In the genomic region with DNA sequence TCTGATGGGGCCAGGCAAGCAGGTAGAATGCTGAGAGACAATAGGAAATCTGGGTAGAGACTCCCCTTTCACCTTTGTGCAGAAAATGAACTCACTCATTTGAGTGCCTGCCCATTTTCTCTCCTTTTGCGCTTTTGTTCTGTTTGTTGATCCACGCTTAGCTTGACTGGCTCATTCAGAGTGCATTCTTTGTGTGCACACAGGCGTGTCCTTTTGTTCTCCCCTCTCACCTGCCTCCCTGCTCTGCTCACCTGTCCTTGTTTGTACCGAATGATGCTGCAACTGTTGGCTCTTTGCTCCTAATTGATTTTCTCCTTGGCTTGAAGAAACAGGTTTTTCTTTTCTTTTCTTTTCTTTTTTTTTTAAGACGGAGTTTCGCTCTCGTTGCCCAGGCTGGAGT, we compare ENCODE assay signal across 17 cellular contexts.
DNase-seq lines count a peak whose midpoint lies in the region; ATAC-seq lines count a peak whose summit lies in the region.
"Had no signal": no experiment of that assay in that cellular context is flagged by ENCODE, and none has a peak within 500 bp of the region (broad histone marks: within the 10 kb centered on the region; RNA-seq: fewer than 3 reads in every experiment).

No MANE protein-coding gene starts in this region.

- ATAC-seq in HG02588 (IDR thresholded peaks at IDR 0.05; ENCODE audit: unreplicated experiment), result no peak
- ATAC-seq: left cardiac atrium, PC-3 had no signal

- intact Hi-C loops in head of caudate nucleus (cut with DNase I), result no loop called here

- DNase-seq in COR-L47 (lab: John Stamatoyannopoulos, UW) (peak; percentile 96), NCI-H128 (lab: John Stamatoyannopoulos, UW; ENCODE audit: unreplicated experiment) (peak; percentile 62), NCI-H2196 treated with DMSO at 0.1 percent for 48 hours (lab: John Stamatoyannopoulos, UW; ENCODE audit: unreplicated experiment) (peak; percentile 95), iPS-NIHi11 (ENCODE audit: low spot score) (peak; percentile 18), cerebellar nuclear complex (lab: John Stamatoyannopoulos, UW) (no peak), head of caudate nucleus (no peak)
- no peak for DNase-seq in activated CD8-positive, alpha-beta memory T cell treated with anti-CD3 and anti-CD28 coated beads, Interleukin-2, amount 50 U/mL, for 4 hours
- DNase-seq: CD4-positive, alpha-beta T cell; effector CD8-positive, alpha-beta T cell; hypothalamus; left cardiac atrium; NCI-H2171 treated with DMSO at 0.1 percent for 48 hours; PC-3; spleen; T1000; uterus had no signal

Comparison
In these comparisons a context has a peak if more than half of its experiments do, and no peak if none do; other contexts are left out.
1. DNase-seq: peak in COR-L47 (single experiment), NCI-H128 (single experiment), NCI-H2196 treated with DMSO at 0.1 percent for 48 hours (single experiment) and iPS-NIHi11 (single experiment); none in cerebellar nuclear complex (0 of 2), activated CD8-positive, alpha-beta memory T cell treated with anti-CD3 and anti-CD28 coated beads, Interleukin-2, amount 50 U/mL, for 4 hours (single experiment) and head of caudate nucleus (0 of 42).